In genomic region chr14:103189481-103190470, GRCh38 we compare ENCODE assay signal across 12 cellular contexts.
DNase-seq lines count a peak whose midpoint lies in the region; ATAC-seq and TF ChIP-seq lines count a peak whose summit lies in the region.
"Had no signal": no experiment of that assay in that cellular context is flagged by ENCODE, and none has a peak within 500 bp of the region (broad histone marks: within the 10 kb centered on the region; RNA-seq: fewer than 3 reads in every experiment).

No MANE protein-coding gene starts in this region.

- H3K4me1 Mint-ChIP-seq in CD8-positive, alpha-beta memory T cell: peaks cover 6 to 16% (median 15%) of the 10 kb centered on the region in 3 donors
- H3K4me1 Mint-ChIP-seq in progenitor cell of endocrine pancreas (ENCODE audit: low read depth): peaks cover 25% of the 10 kb centered on the region

- no peak for DNase-seq in CD8-positive, alpha-beta memory T cell
- DNase-seq in right cardiac atrium (peak in 1 of 3 donors; percentile 36), progenitor cell of endocrine pancreas (ENCODE audit: low spot score, unreplicated experiment) (no peak), GM13977 (ENCODE audit: low spot score) (no peak)
- DNase-seq: NCI-H1417 treated with DMSO at 0.1 percent for 48 hours; NK-92 treated with Interleukin-12 subunit alpha and Interleukin-12 subunit beta, amount 100 ng/mL, for 24 hours; retina; SW 1271 had no signal

- peaks cover 35 to 72% of the 10 kb centered on the region in 2 donors for H3K27me3 Mint-ChIP-seq in CD8-positive, alpha-beta memory T cell
- peaks cover 16% of the 10 kb centered on the region for H3K27me3 Mint-ChIP-seq in progenitor cell of endocrine pancreas

- in situ Hi-C loops in GM13977 (cut with MboI; ENCODE audit: low pct_unique_long_range_greater_than_20kb, low sequenced_read_pairs, unreplicated experiment): no loop called here

- no peak overlapping the region for H3K27ac ChIP-seq in CD8-positive, alpha-beta memory T cell (ENCODE audit: low read depth, low read length)
- H3K27ac ChIP-seq in HUES48 (ENCODE audit: low read depth, low read length) (no peak overlapping the region), right cardiac atrium (ENCODE audit: low read length) (no peak overlapping the region)

- H3K4me3 ChIP-seq in CD8-positive, alpha-beta memory T cell (ENCODE audit: low read length): no peak overlapping the region
- H3K4me3 ChIP-seq in HUES48 (ENCODE audit: low read depth, low read length) (peak overlapping the region; percentile 64), right cardiac atrium (ENCODE audit: low read length) (peak overlapping the region; percentile 29)

- intact Hi-C loops in right cardiac atrium (cut with DNase I): loop anchor here in 3 of 4 donors (5.0 to 10.0 kb wide), 5 partner anchors 65 to 105 kb away; partner anchors contain the start of gene TNFAIP2 (in 1 of the 3)

- POLR2A ChIA-PET in CD8-positive, alpha-beta memory T cell (lab: Charles Lee): no interaction called here

- H3K4me1 ChIP-seq in CD8-positive, alpha-beta memory T cell (ENCODE audit: insufficient read depth, low read length): no peaks in the 10 kb centered on the region
- H3K4me1 ChIP-seq in HUES48 (ENCODE audit: control insufficient read depth, insufficient read depth, low read length) (peaks cover 17% of the 10 kb centered on the region), right cardiac atrium (ENCODE audit: control insufficient read depth, insufficient read depth, low read length) (no peaks in the 10 kb centered on the region)

- peak overlapping the region in 1 of 8 donors; percentile 65 for H3K27ac Mint-ChIP-seq in CD8-positive, alpha-beta memory T cell
- peak overlapping the region; percentile 89 for H3K27ac Mint-ChIP-seq in progenitor cell of endocrine pancreas

- H3K27me3 ChIP-seq in CD8-positive, alpha-beta memory T cell (ENCODE audit: insufficient read depth, low read length, poor library complexity, severe bottlenecking): peaks cover 4% of the 10 kb centered on the region
- H3K27me3 ChIP-seq in HUES48 (ENCODE audit: control insufficient read depth, insufficient read depth, low read length): peaks cover 34% of the 10 kb centered on the region
- no peaks in the 10 kb centered on the region for H3K27me3 ChIP-seq in right cardiac atrium (ENCODE audit: control insufficient read depth, insufficient read depth)

- H3K9me3 Mint-ChIP-seq in CD8-positive, alpha-beta memory T cell: no peaks in the 10 kb centered on the region
- H3K9me3 Mint-ChIP-seq in progenitor cell of endocrine pancreas (ENCODE audit: low read depth): no peaks in the 10 kb centered on the region

- TF ChIP-seq CTCF in progenitor cell of endocrine pancreas (IDR thresholded peaks at IDR 0.05; ENCODE audit: unreplicated experiment) (no peak), GM13977 (IDR thresholded peaks at IDR 0.05; ENCODE audit: extremely low read depth, insufficient read depth, missing control alignments) (no peak)

- CTCF ChIA-PET in CD8-positive, alpha-beta memory T cell (lab: Charles Lee): no interaction called here

- peak overlapping the region in 6 of 7 donors; percentile 4 to 68 (median 44) for H3K4me3 Mint-ChIP-seq in CD8-positive, alpha-beta memory T cell
- H3K4me3 Mint-ChIP-seq in progenitor cell of endocrine pancreas (ENCODE audit: low read depth): peak overlapping the region; percentile 67

- peaks cover 0 to 2% (median 0%) of the 10 kb centered on the region in 3 donors for H3K36me3 Mint-ChIP-seq in CD8-positive, alpha-beta memory T cell
- H3K36me3 Mint-ChIP-seq in progenitor cell of endocrine pancreas (ENCODE audit: insufficient read depth): no peaks in the 10 kb centered on the region

- H3K9ac ChIP-seq in HUES48 (ENCODE audit: low read depth, low read length): no peak overlapping the region

- WGBS in right cardiac atrium: 47% methylated on average over 48 of the region's 48 CpGs

- no peaks in the 10 kb centered on the region for H3K36me3 ChIP-seq in CD8-positive, alpha-beta memory T cell (ENCODE audit: insufficient read depth, low read length)
- no peaks in the 10 kb centered on the region for H3K36me3 ChIP-seq in HUES48 (ENCODE audit: control insufficient read depth, insufficient read depth, low read length)

- H3K9me3 ChIP-seq in CD8-positive, alpha-beta memory T cell (ENCODE audit: low read length): no peaks in the 10 kb centered on the region
- H3K9me3 ChIP-seq in HUES48 (ENCODE audit: control insufficient read depth, insufficient read depth, low read length): no peaks in the 10 kb centered on the region
- H3K9me3 ChIP-seq in right cardiac atrium (ENCODE audit: control insufficient read depth, low read length): no peaks in the 10 kb centered on the region

- peak; percentile 22 to 24 for ATAC-seq in right cardiac atrium
- no peak for ATAC-seq in GM21529 (IDR thresholded peaks at IDR 0.05; ENCODE audit: unreplicated experiment)
- ATAC-seq in GM18502 (IDR thresholded peaks at IDR 0.05; ENCODE audit: poor library complexity, unreplicated experiment): no peak
- ATAC-seq: HepG2 had no signal

Comparison
In these comparisons a context has a peak if more than half of its experiments do, and no peak if none do; other contexts are left out.
1. ATAC-seq: peak in right cardiac atrium (2 of 2); none in GM21529 (single experiment) and GM18502 (single experiment).